In the genomic region with DNA sequence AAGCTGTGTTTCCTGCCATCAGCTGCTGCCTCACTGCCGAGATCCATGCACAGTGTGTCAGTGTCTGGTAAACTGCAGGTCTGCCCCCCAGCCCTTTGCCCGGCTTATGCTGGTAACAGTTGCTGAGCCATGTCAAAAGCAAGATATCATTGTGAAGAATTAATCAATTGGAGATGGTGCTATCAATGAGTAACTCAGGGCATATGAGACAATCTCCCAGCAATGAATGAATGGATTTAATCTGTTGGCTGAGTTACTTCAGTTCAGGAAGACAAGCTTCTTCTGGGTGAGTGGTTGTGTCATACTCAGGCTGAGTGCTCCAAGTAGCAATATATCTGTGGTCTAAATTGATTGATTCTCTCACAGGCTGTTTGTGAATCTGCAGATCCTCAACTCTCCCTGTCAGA, we compare ENCODE assay signal across 25 cellular contexts.
DNase-seq lines count a peak whose midpoint lies in the region; ATAC-seq and TF ChIP-seq lines count a peak whose summit lies in the region.
"Had no signal": no experiment of that assay in that cellular context is flagged by ENCODE, and none has a peak within 500 bp of the region (broad histone marks: within the 10 kb centered on the region; RNA-seq: fewer than 3 reads in every experiment).

No MANE protein-coding gene starts in this region.

- DNase-seq in GM03348 (ENCODE audit: low spot score) (peak; percentile 11), left kidney (ENCODE audit: low read depth, low spot score) (peak; percentile 16), progenitor cell of endocrine pancreas (ENCODE audit: low spot score, unreplicated experiment) (no peak), SIG-M5 treated with dmso at 0.1 percent for 504 hours (lab: John Stamatoyannopoulos, UW; ENCODE audit: unreplicated experiment) (no peak), NCI-H82 treated with DMSO at 0.1 percent for 48 hours (lab: John Stamatoyannopoulos, UW; ENCODE audit: unreplicated experiment) (no peak)
- DNase-seq: CD8-positive, alpha-beta memory T cell; DMS 273 treated with DMSO at 0.1 percent for 48 hours; DMS79; EL; GDM1; H7; Kasumi-1; NCI-H1092 treated with DMSO at 0.1 percent for 48 hours; NCI-H1436; NCI-H187 treated with DMSO at 0.1 percent for 48 hours; NCI-H524; NCI-H748 treated with DMSO at 0.1 percent for 48 hours; RPMI8226; SHP77 had no signal

- H3K9me3 Mint-ChIP-seq in brain (no peaks in the 10 kb centered on the region), progenitor cell of endocrine pancreas (ENCODE audit: low read depth) (no peaks in the 10 kb centered on the region)
- H3K9me3 Mint-ChIP-seq: CD8-positive, alpha-beta memory T cell had no signal

- no peak for TF ChIP-seq CTCF in brain (conservative IDR thresholded peaks at IDR 0.05)
- TF ChIP-seq CTCF in progenitor cell of endocrine pancreas (IDR thresholded peaks at IDR 0.05; ENCODE audit: unreplicated experiment) = no peak

- no peaks in the 10 kb centered on the region for H3K27me3 Mint-ChIP-seq in brain
- no peaks in the 10 kb centered on the region for H3K27me3 Mint-ChIP-seq in progenitor cell of endocrine pancreas
- H3K27me3 Mint-ChIP-seq: CD8-positive, alpha-beta memory T cell had no signal

- H3K27ac Mint-ChIP-seq in brain = peak overlapping the region in 3 of 5 experiments; percentile 24 to 80 (median 56)
- peak overlapping the region; percentile 68 for H3K27ac Mint-ChIP-seq in progenitor cell of endocrine pancreas
- H3K27ac Mint-ChIP-seq: B cell had no signal

- no peak for ATAC-seq in GM18867 (IDR thresholded peaks at IDR 0.05; ENCODE audit: unreplicated experiment)
- ATAC-seq: A549, K562 had no signal

- peaks cover 32% of the 10 kb centered on the region for H3K4me1 Mint-ChIP-seq in brain
- H3K4me1 Mint-ChIP-seq in progenitor cell of endocrine pancreas (ENCODE audit: low read depth) = peaks cover 15% of the 10 kb centered on the region
- H3K4me1 Mint-ChIP-seq: B cell; CD14-positive monocyte; CD8-positive, alpha-beta memory T cell had no signal

- H3K36me3 Mint-ChIP-seq in brain (peaks cover 20% of the 10 kb centered on the region), progenitor cell of endocrine pancreas (ENCODE audit: insufficient read depth) (peaks cover 4% of the 10 kb centered on the region)
- H3K36me3 Mint-ChIP-seq: CD14-positive monocyte; CD8-positive, alpha-beta memory T cell had no signal

- no peak overlapping the region for H3K4me3 Mint-ChIP-seq in brain
- no peak overlapping the region for H3K4me3 Mint-ChIP-seq in progenitor cell of endocrine pancreas (ENCODE audit: low read depth)
- H3K4me3 Mint-ChIP-seq: B cell; CD14-positive monocyte; CD8-positive, alpha-beta memory T cell had no signal

Comparison
In these comparisons a context has a peak if more than half of its experiments do, and no peak if none do; other contexts are left out.
1. DNase-seq: peak in GM03348 (single experiment) and left kidney (single experiment); none in progenitor cell of endocrine pancreas (single experiment), SIG-M5 treated with dmso at 0.1 percent for 504 hours (single experiment) and NCI-H82 treated with DMSO at 0.1 percent for 48 hours (single experiment).